Comparison of ENCODE assay signal across 11 cellular contexts in the genomic region with DNA sequence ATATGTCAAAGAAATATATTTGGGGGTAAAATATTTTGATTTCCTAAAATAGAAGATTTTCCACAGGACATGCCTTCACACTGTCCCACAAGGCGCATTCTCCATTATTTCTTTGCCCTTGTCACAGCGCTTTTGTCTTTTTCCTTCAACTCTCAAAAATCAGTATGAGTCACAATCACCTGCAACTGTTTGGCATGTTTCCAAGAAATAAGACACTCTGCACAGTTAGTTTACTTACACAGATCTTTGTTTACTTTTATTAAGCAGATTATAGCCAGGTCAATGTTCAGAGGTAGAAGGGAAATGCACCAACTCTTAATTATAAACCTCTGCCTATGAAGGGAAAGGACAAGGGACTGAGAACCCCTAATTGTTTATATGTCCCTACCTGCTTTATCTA. TPM values are rescaled to one million over a fixed set of nuclear protein-coding genes. Genes with fewer than 3 reads are reported as not detected.
DNase-seq lines count a peak whose midpoint lies in the region; ATAC-seq and TF ChIP-seq lines count a peak whose summit lies in the region.
"Had no signal": no experiment of that assay in that cellular context is flagged by ENCODE, and none has a peak within 500 bp of the region (broad histone marks: within the 10 kb centered on the region; RNA-seq: fewer than 3 reads in every experiment).

No MANE protein-coding gene starts in this region.

- BruUV-seq in HCT116 (replicated peaks; lab: Mats Ljungman, UMichigan) (no TSS peak), PC-3 (replicated peaks; lab: Mats Ljungman, UMichigan) (no TSS peak)

- H3K4me3 ChIP-seq in HCT116 (replicated peaks in 1 of 2; ENCODE audit: low read depth in 1 of 2, low read length in 2 of 2) = no peak overlapping the region
- H3K4me3 ChIP-seq in PC-3 (ENCODE audit: low read length) = peak overlapping the region; percentile 27
- peak overlapping the region; percentile 4 for H3K4me3 ChIP-seq in iPS-15b (ENCODE audit: low read depth, low read length)
- no peak overlapping the region for H3K4me3 ChIP-seq in lower leg skin (ENCODE audit: low read depth, poor library complexity, severe bottlenecking)
- H3K4me3 ChIP-seq: thyroid gland had no signal

- no peak for TF ChIP-seq POLR2A in HCT116 (IDR thresholded peaks at IDR 0.05; ENCODE audit: borderline replicate concordance, extremely low read depth, insufficient read depth, insufficient read length)
- TF ChIP-seq POLR2A in lower leg skin (IDR thresholded peaks at IDR 0.05) = no peak

- H3K27me3 ChIP-seq in HCT116 (ENCODE audit: insufficient read depth, low read length) (no peaks in the 10 kb centered on the region), PC-3 (ENCODE audit: low read length) (no peaks in the 10 kb centered on the region), iPS-15b (ENCODE audit: control insufficient read depth, insufficient read depth, low read length) (no peaks in the 10 kb centered on the region)
- H3K27me3 ChIP-seq: thyroid gland had no signal

- intact Hi-C loops in HCT116 (cut with micrococcal nuclease) = no loop called here
- intact Hi-C loops in PC-3 (cut with micrococcal nuclease) = no loop called here
- intact Hi-C loops in left cardiac atrium (cut with DNase I) = no loop called here
- intact Hi-C loops in lower leg skin (cut with DNase I; ENCODE audit: low total_unique reads) = no loop called here

- no peak overlapping the region for H2AFZ ChIP-seq in HCT116 (ENCODE audit: low read depth, low read length, poor library complexity, severe bottlenecking)
- H2AFZ ChIP-seq in PC-3 (ENCODE audit: low read length) = no peak overlapping the region

- H3K27ac ChIP-seq in HCT116 (ENCODE audit: low read depth, low read length) (no peak overlapping the region), PC-3 (ENCODE audit: low read length) (peak overlapping the region; percentile 45)
- H3K27ac ChIP-seq: thyroid gland had no signal

- CTCF ChIA-PET in HCT116 (lab: Charles Lee) (no interaction called here), PC-3 (lab: Charles Lee) (no interaction called here)

- H3K36me3 ChIP-seq in HCT116 (ENCODE audit: control insufficient read depth in 1 of 2, insufficient read depth in 2 of 2, low read length in 2 of 2) = no peaks in the 10 kb centered on the region
- no peaks in the 10 kb centered on the region for H3K36me3 ChIP-seq in PC-3 (ENCODE audit: low read depth, low read length)
- H3K36me3 ChIP-seq in iPS-15b (ENCODE audit: control insufficient read depth, insufficient read depth, low read length) = no peaks in the 10 kb centered on the region
- H3K36me3 ChIP-seq: thyroid gland had no signal

- TF ChIP-seq CTCF in HCT116 (IDR thresholded peaks at IDR 0.05 in 2 of 3, conservative IDR thresholded peaks at IDR 0.05 in 1 of 3; ENCODE audit: borderline replicate concordance in 1 of 3, insufficient read depth in 1 of 3, low read depth in 2 of 3, low read length in 2 of 3) (no peak), PC-3 (conservative IDR thresholded peaks at IDR 0.05; ENCODE audit: low read depth, low read length) (no peak), lower leg skin (IDR thresholded peaks at IDR 0.05) (no peak)

- POLR2A ChIA-PET in HCT116 (lab: Charles Lee) = no interaction called here
- POLR2A ChIA-PET in PC-3 (lab: Charles Lee; ENCODE audit: unreplicated experiment) = no interaction called here

- H3K79me2 ChIP-seq in HCT116 (ENCODE audit: insufficient read depth, low read length) = 0 out of 2 replicates have a peak, but pooled peaks cover 8% of the 10 kb centered on the region
- H3K79me2 ChIP-seq in PC-3 (ENCODE audit: low read length) = peaks cover 82% of the 10 kb centered on the region

- H3F3A ChIP-seq in PC-3 (ENCODE audit: low read length, unreplicated experiment) = peaks cover 5% of the 10 kb centered on the region

- no peak for TF ChIP-seq RAD21 in HCT116 (IDR thresholded peaks at IDR 0.05; ENCODE audit: low read depth)

- 62 to 70% methylated on average over 2 of the region's 2 CpGs for WGBS in lower leg skin, 2 donors

- no peaks in the 10 kb centered on the region for H3K9me2 ChIP-seq in HCT116 (ENCODE audit: insufficient read depth)
- H3K9me2 ChIP-seq in PC-3 (replicated peaks; ENCODE audit: low read length) = no peaks in the 10 kb centered on the region

- DNase-seq in A172 (ENCODE audit: low spot score) (peak; percentile 58), HCT116 (ENCODE audit: low read depth, low spot score) (peak; percentile 54), PC-3 (peak; percentile 83), left cardiac atrium (no peak), GM03348 (ENCODE audit: low spot score) (no peak), lower leg skin (ENCODE audit: low spot score in 2 of 2) (no peak)
- DNase-seq: GOT3, NCI-H446 had no signal

- ATAC-seq in HCT116 = peak; percentile 41; the same call in 1 of the 2 replicates
- peak; percentile 56 for ATAC-seq in PC-3
- ATAC-seq in left cardiac atrium = no peak
- ATAC-seq in GM21825 (IDR thresholded peaks at IDR 0.05; ENCODE audit: unreplicated experiment) = no peak

- peak overlapping the region; percentile 30 for H3K4me2 ChIP-seq in HCT116 (ENCODE audit: low read length)
- peak overlapping the region; percentile 66 for H3K4me2 ChIP-seq in PC-3 (ENCODE audit: low read length)

- H3K9me3 ChIP-seq in HCT116 (ENCODE audit: control insufficient read depth in 1 of 2, insufficient read depth in 1 of 2, low read depth in 1 of 2, low read length in 2 of 2) (no peaks in the 10 kb centered on the region), PC-3 (ENCODE audit: low read length) (no peaks in the 10 kb centered on the region), iPS-15b (ENCODE audit: control insufficient read depth, insufficient read depth, low read length) (no peaks in the 10 kb centered on the region)
- H3K9me3 ChIP-seq: thyroid gland had no signal

- H3K4me1 ChIP-seq in HCT116 (ENCODE audit: control insufficient read depth in 1 of 2, insufficient read depth in 2 of 2, low read length in 2 of 2) (peaks cover 42 to 44% of the 10 kb centered on the region in 2 experiments), PC-3 (ENCODE audit: insufficient read depth, low read length) (peaks cover 43% of the 10 kb centered on the region), iPS-15b (ENCODE audit: control insufficient read depth, insufficient read depth, low read length) (peaks cover 42% of the 10 kb centered on the region)

- H3K9ac ChIP-seq in HCT116 (ENCODE audit: low read length) (no peak overlapping the region), PC-3 (ENCODE audit: low read length) (no peak overlapping the region), iPS-15b (ENCODE audit: low read depth, low read length) (no peak overlapping the region)

- RAD21 ChIA-PET in HCT116 (lab: Charles Lee; ENCODE audit: low non-redundant PET in 1 of 2, low total read pairs in 2 of 2, uncharacterized antibody in 2 of 2, unreplicated experiment in 2 of 2) = no interaction called here

- H4K20me1 ChIP-seq in HCT116 (ENCODE audit: insufficient read depth) = no peaks in the 10 kb centered on the region
- peaks cover 18% of the 10 kb centered on the region for H4K20me1 ChIP-seq in PC-3 (ENCODE audit: low read length)

TF ChIP-seq in HCT116, 20 proteins besides CTCF, POLR2A, EP300 and RAD21 (continues in another document):
- TF ChIP-seq CBX3 (IDR thresholded peaks at IDR 0.05; ENCODE audit: low read depth) (0 out of 2 replicates have a peak, but pooled peaks have one; percentile 45), SIN3A (IDR thresholded peaks at IDR 0.05; ENCODE audit: low read depth) (peak; percentile 36; the same call in 1 of the 2 replicates), JUND (IDR thresholded peaks at IDR 0.05) (peak; percentile 63), CEBPB (IDR thresholded peaks at IDR 0.05; ENCODE audit: low read depth) (peak; percentile 49), ELF1 (IDR thresholded peaks at IDR 0.05; ENCODE audit: borderline replicate concordance, low read depth) (no peak), POLR2AphosphoS5 (IDR thresholded peaks at IDR 0.05; ENCODE audit: low read depth, low read length) (peak; percentile 47; the same call in 1 of the 2 replicates), YY1 (IDR thresholded peaks at IDR 0.05; ENCODE audit: extremely low read depth, insufficient replicate concordance, low read depth, low read length) (no peak), EZH2 (IDR thresholded peaks at IDR 0.05) (no peak), ZFX (IDR thresholded peaks at IDR 0.05) (no peak), TCF7L2 (IDR thresholded peaks at IDR 0.05; ENCODE audit: borderline replicate concordance, extremely low read depth, insufficient read depth, insufficient read length) (no peak), SRF (IDR thresholded peaks at IDR 0.05; ENCODE audit: low read depth) (no peak), EZH2phosphoT487 (IDR thresholded peaks at IDR 0.05; ENCODE audit: borderline replicate concordance) (no peak)
- TF ChIP-seq, protein P1, sequence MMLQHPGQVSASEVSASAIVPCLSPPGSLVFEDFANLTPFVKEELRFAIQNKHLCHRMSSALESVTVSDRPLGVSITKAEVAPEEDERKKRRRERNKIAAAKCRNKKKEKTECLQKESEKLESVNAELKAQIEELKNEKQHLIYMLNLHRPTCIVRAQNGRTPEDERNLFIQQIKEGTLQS (IDR thresholded peaks at IDR 0.05) = 0 out of 2 replicates have a peak, but pooled peaks have one; percentile 16
- TF ChIP-seq, protein P2, sequence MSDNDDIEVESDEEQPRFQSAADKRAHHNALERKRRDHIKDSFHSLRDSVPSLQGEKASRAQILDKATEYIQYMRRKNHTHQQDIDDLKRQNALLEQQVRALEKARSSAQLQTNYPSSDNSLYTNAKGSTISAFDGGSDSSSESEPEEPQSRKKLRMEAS (IDR thresholded peaks at IDR 0.05) = 0 out of 2 replicates have a peak, but pooled peaks have one; percentile 24
- TF ChIP-seq, protein P3, sequence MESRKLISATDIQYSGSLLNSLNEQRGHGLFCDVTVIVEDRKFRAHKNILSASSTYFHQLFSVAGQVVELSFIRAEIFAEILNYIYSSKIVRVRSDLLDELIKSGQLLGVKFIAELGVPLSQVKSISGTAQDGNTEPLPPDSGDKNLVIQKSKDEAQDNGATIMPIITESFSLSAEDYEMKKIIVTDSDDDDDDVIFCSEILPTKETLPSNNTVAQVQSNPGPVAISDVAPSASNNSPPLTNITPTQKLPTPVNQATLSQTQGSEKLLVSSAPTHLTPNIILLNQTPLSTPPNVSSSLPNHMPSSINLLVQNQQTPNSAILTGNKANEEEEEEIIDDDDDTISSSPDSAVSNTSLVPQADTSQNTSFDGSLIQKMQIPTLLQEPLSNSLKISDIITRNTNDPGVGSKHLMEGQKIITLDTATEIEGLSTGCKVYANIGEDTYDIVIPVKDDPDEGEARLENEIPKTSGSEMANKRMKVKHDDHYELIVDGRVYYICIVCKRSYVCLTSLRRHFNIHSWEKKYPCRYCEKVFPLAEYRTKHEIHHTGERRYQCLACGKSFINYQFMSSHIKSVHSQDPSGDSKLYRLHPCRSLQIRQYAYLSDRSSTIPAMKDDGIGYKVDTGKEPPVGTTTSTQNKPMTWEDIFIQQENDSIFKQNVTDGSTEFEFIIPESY (IDR thresholded peaks at IDR 0.05; ENCODE audit: extremely low read depth, insufficient replicate concordance, low read length) = peak; percentile 30

RNA-seq across cellular contexts. Expression of a gene that starts 9.5 kb away (rescaled TPM):
- 11.6 and 12.2 TPM in 2 replicates for total RNA-seq in A172 (2014; rRNA removed; shearing (Covaris generic))
- total RNA-seq in HCT116 (2021; ENCODE audit: unreplicated experiment) (14.3 TPM), PC-3 (2014; rRNA removed) (10.1 and 16.0 TPM in 2 replicates), left cardiac atrium (10 to 100 TPM; 12.0 to 31.9 TPM), lower leg skin (10 to 100 TPM; 20.6 to 48.6 (median 29.0) TPM)
- polyA plus RNA-seq in HCT116 (2012) = 8.5 and 10.6 TPM in 2 replicates

Comparison
In these comparisons a context has a peak if more than half of its experiments do, and no peak if none do; other contexts are left out.
1. DNase-seq: peak in A172 (single experiment), HCT116 (single experiment) and PC-3 (single experiment); none in left cardiac atrium (single experiment), GM03348 (single experiment) and lower leg skin (0 of 2).
2. ATAC-seq: peak in HCT116 (single experiment) and PC-3 (single experiment); none in left cardiac atrium (0 of 2) and GM21825 (single experiment).
3. H3K4me3 ChIP-seq: peak in PC-3 (single experiment) and iPS-15b (single experiment); none in HCT116 (0 of 2) and lower leg skin (single experiment).